14 cellular contexts compared by ENCODE assay signal in the genomic region with DNA sequence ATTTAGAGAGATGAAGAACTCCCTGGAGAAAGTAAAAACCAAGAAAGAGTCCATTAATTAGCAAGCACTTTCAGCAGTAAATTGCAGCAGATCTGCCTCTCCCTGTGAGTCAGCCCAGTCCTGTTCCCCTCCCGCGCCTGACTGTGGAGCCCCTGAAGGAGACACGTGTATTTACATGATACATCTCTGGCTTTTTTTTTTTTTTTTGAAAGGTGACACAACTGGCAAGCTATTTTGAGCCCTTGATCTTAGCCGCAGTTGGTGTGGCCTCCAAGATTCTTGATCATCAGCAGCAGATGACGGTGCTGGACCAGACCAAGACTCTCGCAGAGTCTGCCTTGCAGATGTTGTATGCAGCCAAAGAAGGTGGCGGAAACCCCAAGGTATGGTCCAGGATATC.
DNase-seq lines count a peak whose midpoint lies in the region; ATAC-seq lines count a peak whose summit lies in the region.
"Had no signal": no experiment of that assay in that cellular context is flagged by ENCODE, and none has a peak within 500 bp of the region (broad histone marks: within the 10 kb centered on the region; RNA-seq: fewer than 3 reads in every experiment).

No MANE protein-coding gene starts in this region.

- DNase-seq in AG08396 (ENCODE audit: low spot score) (peak; percentile 64), HS-27A (ENCODE audit: low read depth) (peak; percentile 94), islet precursor cell (peak; percentile 96), Ammon's horn (ENCODE audit: low spot score) (no peak), midbrain (lab: John Stamatoyannopoulos, UW) (no peak)
- DNase-seq in stimulated activated CD4-positive, alpha-beta T cell treated with anti-CD3 and anti-CD28 coated beads, Interleukin-4, amount 100 ng/mL, for 1 hour, result no peak
- DNase-seq: activated T-cell treated with anti-CD3 and anti-CD28 coated beads for 4 hours; aorta; CD4-positive, alpha-beta T cell; NCI-H2081; testis had no signal

- no peak for ATAC-seq in GM18870 (IDR thresholded peaks at IDR 0.05; ENCODE audit: unreplicated experiment)
- ATAC-seq: GM12878 had no signal

- H3K27ac ChIP-seq in angular gyrus (ENCODE audit: low read depth, low read length), result peak overlapping the region; percentile 23
- H3K27ac ChIP-seq: testis had no signal

Comparison
In these comparisons a context has a peak if more than half of its experiments do, and no peak if none do; other contexts are left out.
1. DNase-seq: peak in AG08396 (single experiment), HS-27A (single experiment) and islet precursor cell (single experiment); none in Ammon's horn (single experiment), midbrain (single experiment) and stimulated activated CD4-positive, alpha-beta T cell treated with anti-CD3 and anti-CD28 coated beads, Interleukin-4, amount 100 ng/mL, for 1 hour (single experiment).